Comparison of ENCODE assay signal across 1 cellular context in the genomic region with DNA sequence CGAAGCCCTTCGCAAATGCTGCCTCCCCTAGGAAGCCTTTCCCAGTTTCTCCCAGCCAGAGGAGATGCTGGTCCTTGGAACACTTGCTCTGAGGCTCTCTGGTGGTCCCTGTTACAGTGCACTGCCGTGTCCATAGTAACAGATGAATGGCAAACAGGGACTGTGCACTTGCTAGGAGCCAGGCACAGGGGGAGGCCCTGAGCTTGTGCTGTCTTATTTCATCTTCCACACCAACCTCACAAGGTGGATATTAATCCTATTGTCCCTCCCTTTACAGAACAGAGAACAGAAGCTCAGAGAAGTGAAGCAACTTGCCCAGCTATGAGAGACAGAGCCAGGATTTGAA.
TF ChIP-seq lines count a peak whose summit lies in the region.

No MANE protein-coding gene starts in this region.

TF ChIP-seq in HCT116, 20 proteins besides CTCF, POLR2A, EP300 and RAD21:
- TF ChIP-seq CEBPB (IDR thresholded peaks at IDR 0.05; ENCODE audit: low read depth) (no peak), YY1 (IDR thresholded peaks at IDR 0.05; ENCODE audit: extremely low read depth, insufficient replicate concordance, low read depth, low read length) (no peak)
- TF ChIP-seq, protein P1, sequence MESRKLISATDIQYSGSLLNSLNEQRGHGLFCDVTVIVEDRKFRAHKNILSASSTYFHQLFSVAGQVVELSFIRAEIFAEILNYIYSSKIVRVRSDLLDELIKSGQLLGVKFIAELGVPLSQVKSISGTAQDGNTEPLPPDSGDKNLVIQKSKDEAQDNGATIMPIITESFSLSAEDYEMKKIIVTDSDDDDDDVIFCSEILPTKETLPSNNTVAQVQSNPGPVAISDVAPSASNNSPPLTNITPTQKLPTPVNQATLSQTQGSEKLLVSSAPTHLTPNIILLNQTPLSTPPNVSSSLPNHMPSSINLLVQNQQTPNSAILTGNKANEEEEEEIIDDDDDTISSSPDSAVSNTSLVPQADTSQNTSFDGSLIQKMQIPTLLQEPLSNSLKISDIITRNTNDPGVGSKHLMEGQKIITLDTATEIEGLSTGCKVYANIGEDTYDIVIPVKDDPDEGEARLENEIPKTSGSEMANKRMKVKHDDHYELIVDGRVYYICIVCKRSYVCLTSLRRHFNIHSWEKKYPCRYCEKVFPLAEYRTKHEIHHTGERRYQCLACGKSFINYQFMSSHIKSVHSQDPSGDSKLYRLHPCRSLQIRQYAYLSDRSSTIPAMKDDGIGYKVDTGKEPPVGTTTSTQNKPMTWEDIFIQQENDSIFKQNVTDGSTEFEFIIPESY (IDR thresholded peaks at IDR 0.05; ENCODE audit: extremely low read depth, insufficient replicate concordance, low read length) = no peak
TF ChIP-seq in HCT116: peak in this region for 0.
